19 cellular contexts compared by ENCODE assay signal in the genomic region with DNA sequence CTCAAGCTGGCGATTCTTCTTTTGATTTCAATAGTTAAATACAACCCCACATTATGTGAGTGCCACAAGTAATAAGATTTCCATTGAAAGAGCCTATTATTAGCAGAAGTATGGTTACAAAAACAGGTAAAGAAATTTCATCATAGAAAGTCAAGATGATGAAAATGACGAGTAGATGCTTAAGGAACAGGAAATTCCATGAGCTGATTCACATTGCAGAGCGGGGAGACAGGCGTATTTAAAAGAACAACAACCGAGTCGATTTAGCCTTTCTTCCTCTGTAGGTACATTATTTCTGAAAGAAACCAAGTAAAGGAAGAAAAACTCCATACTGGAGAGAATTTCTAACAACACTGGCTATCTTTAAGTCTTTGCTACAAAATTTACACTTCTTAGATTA.
DNase-seq lines count a peak whose midpoint lies in the region; ATAC-seq and TF ChIP-seq lines count a peak whose summit lies in the region.
"Had no signal": no experiment of that assay in that cellular context is flagged by ENCODE, and none has a peak within 500 bp of the region (broad histone marks: within the 10 kb centered on the region; RNA-seq: fewer than 3 reads in every experiment).

No MANE protein-coding gene starts in this region.

- no peak overlapping the region for H3K23ac ChIP-seq in mesenchymal stem cell (ENCODE audit: low read length in 2 of 2)

- H3K79me1 ChIP-seq in mesenchymal stem cell (replicated peaks; ENCODE audit: low read length, poor library complexity, severe bottlenecking), result no peaks in the 10 kb centered on the region

- no peak for TF ChIP-seq POLR2A in gastrocnemius medialis (IDR thresholded peaks at IDR 0.05)

- TF ChIP-seq CTCF in RWPE2 (IDR thresholded peaks at IDR 0.05; ENCODE audit: poor library complexity, severe bottlenecking) (no peak), choroid plexus epithelial cell (conservative IDR thresholded peaks at IDR 0.05; ENCODE audit: low read depth, low read length) (no peak), gastrocnemius medialis (IDR thresholded peaks at IDR 0.05 in 4 of 5, conservative IDR thresholded peaks at IDR 0.05 in 1 of 5) (no peak)

- no peak overlapping the region for H3K14ac ChIP-seq in mesenchymal stem cell (ENCODE audit: low read length in 2 of 2)

- H2BK15ac ChIP-seq in mesenchymal stem cell (ENCODE audit: low read depth, poor library complexity, severe bottlenecking), result no peak overlapping the region

- in situ Hi-C loops in gastrocnemius medialis (cut with MboI; ENCODE audit: low sequenced_read_pairs in 4 of 4), result no loop called here

- ATAC-seq in RWPE2 (ENCODE audit: low read depth) (peak; percentile 64), HG02973 (IDR thresholded peaks at IDR 0.05; ENCODE audit: unreplicated experiment) (no peak), gastrocnemius medialis (no peak), HG03175 (IDR thresholded peaks at IDR 0.05; ENCODE audit: unreplicated experiment) (no peak)
- ATAC-seq: A549 had no signal

- intact Hi-C loops in gastrocnemius medialis (cut with DNase I; ENCODE audit: low total_unique reads), result no loop called here

- H3K18ac ChIP-seq in mesenchymal stem cell (ENCODE audit: low read depth in 1 of 2, low read length in 2 of 2), result no peak overlapping the region

- no peak overlapping the region for H2BK5ac ChIP-seq in mesenchymal stem cell (ENCODE audit: low read depth, low read length, poor library complexity, severe bottlenecking)

- no peak overlapping the region for H2AFZ ChIP-seq in mesenchymal stem cell (ENCODE audit: low read depth, low read length)

- no peaks in the 10 kb centered on the region for H3K9me3 ChIP-seq in RWPE2 (ENCODE audit: severe bottlenecking)
- H3K9me3 ChIP-seq in mesenchymal stem cell (ENCODE audit: control insufficient read depth, low read length), result no peaks in the 10 kb centered on the region
- H3K9me3 ChIP-seq in gastrocnemius medialis, result no peaks in the 10 kb centered on the region
- H3K9me3 ChIP-seq: A549, BLaER1 had no signal

- H3K36me3 ChIP-seq in RWPE2 (ENCODE audit: low read depth), result no peaks in the 10 kb centered on the region
- H3K36me3 ChIP-seq in mesenchymal stem cell (ENCODE audit: control insufficient read depth in 1 of 2, insufficient read depth in 2 of 2, low read depth in 1 of 2, low read length in 2 of 2), result no peaks in the 10 kb centered on the region
- H3K36me3 ChIP-seq in gastrocnemius medialis, result no peaks in the 10 kb centered on the region
- H3K36me3 ChIP-seq: BLaER1 had no signal

- no peak overlapping the region for H4K91ac ChIP-seq in mesenchymal stem cell (ENCODE audit: low read length)

- no peak overlapping the region for H2BK12ac ChIP-seq in mesenchymal stem cell (ENCODE audit: low read length in 2 of 2)

- no peak overlapping the region for H2AK5ac ChIP-seq in mesenchymal stem cell (ENCODE audit: low read length, severe bottlenecking)

- no peak overlapping the region for H3K4ac ChIP-seq in mesenchymal stem cell (ENCODE audit: low read depth in 1 of 2, low read length in 2 of 2)

- H4K8ac ChIP-seq in mesenchymal stem cell (ENCODE audit: low read length), result no peak overlapping the region

- no peak overlapping the region for H3K4me2 ChIP-seq in mesenchymal stem cell (ENCODE audit: low read length, poor library complexity, severe bottlenecking)
- H3K4me2 ChIP-seq: A549, BLaER1 had no signal

- H3K27ac ChIP-seq in RWPE2 (ENCODE audit: poor library complexity, severe bottlenecking) (no peak overlapping the region), mesenchymal stem cell (ENCODE audit: low read length, poor library complexity, severe bottlenecking) (no peak overlapping the region), gastrocnemius medialis (no peak overlapping the region)
- H3K27ac ChIP-seq: A549, BLaER1 had no signal

- whole genome bisulfite sequencing in mesenchymal stem cell, result 63% methylated on average over 5 of the region's 6 CpGs

- DNase-seq in ELR (ENCODE audit: low read depth) (peak; percentile 56), RWPE2 (ENCODE audit: low spot score) (no peak), choroid plexus epithelial cell (ENCODE audit: low read depth) (peak; percentile 83), mesenchymal stem cell (peak; percentile 7), gastrocnemius medialis (no peak), DMS 273 treated with DMSO at 0.1 percent for 48 hours (lab: John Stamatoyannopoulos, UW) (no peak)
- DNase-seq: Calu3; CD4-positive, alpha-beta memory T cell; DMS53; H7; KBM-7; NCI-H1105 treated with DMSO at 0.1 percent for 48 hours; NCI-H1694; NCI-H510A; NCI-H748 treated with DMSO at 0.1 percent for 48 hours had no signal

- H3K27me3 ChIP-seq in RWPE2 (ENCODE audit: insufficient read depth, poor library complexity, severe bottlenecking), result no peaks in the 10 kb centered on the region
- H3K27me3 ChIP-seq in mesenchymal stem cell (ENCODE audit: control insufficient read depth in 1 of 2, insufficient read depth in 1 of 2, low read length in 2 of 2), result no peaks in the 10 kb centered on the region
- no peaks in the 10 kb centered on the region for H3K27me3 ChIP-seq in gastrocnemius medialis
- H3K27me3 ChIP-seq: BLaER1 had no signal

- H2BK120ac ChIP-seq in mesenchymal stem cell (ENCODE audit: low read depth, low read length), result no peak overlapping the region

- H3K9ac ChIP-seq in mesenchymal stem cell (ENCODE audit: low read length), result no peak overlapping the region
- H3K9ac ChIP-seq: BLaER1 had no signal

- H3K4me3 ChIP-seq in RWPE2 (ENCODE audit: severe bottlenecking) (no peak overlapping the region), choroid plexus epithelial cell (ENCODE audit: low read depth, low read length) (no peak overlapping the region), mesenchymal stem cell (ENCODE audit: insufficient read depth in 1 of 2, low read depth in 1 of 2, low read length in 2 of 2) (no peak overlapping the region), gastrocnemius medialis (no peak overlapping the region)
- H3K4me3 ChIP-seq: A549, BLaER1 had no signal

- H3K4me1 ChIP-seq in RWPE2 (ENCODE audit: insufficient read depth, poor library complexity, severe bottlenecking) (peaks cover 4% of the 10 kb centered on the region), mesenchymal stem cell (ENCODE audit: control insufficient read depth, insufficient read depth, low read depth, low read length) (no peaks in the 10 kb centered on the region), gastrocnemius medialis (no peaks in the 10 kb centered on the region)
- H3K4me1 ChIP-seq: A549, BLaER1 had no signal

Comparison
In these comparisons a context has a peak if more than half of its experiments do, and no peak if none do; other contexts are left out.
1. DNase-seq: peak in ELR (single experiment), choroid plexus epithelial cell (single experiment) and mesenchymal stem cell (single experiment); none in RWPE2 (single experiment), gastrocnemius medialis (0 of 2) and DMS 273 treated with DMSO at 0.1 percent for 48 hours (single experiment).